17 cellular contexts compared by ENCODE assay signal in genomic region chr1:3314561-3315271, GRCh38.
A peak's percentile ranks its signal among the peaks of the same experiment; 100 is the strongest.
DNase-seq lines count a peak whose midpoint lies in the region; ATAC-seq and TF ChIP-seq lines count a peak whose summit lies in the region.
"Had no signal": no experiment of that assay in that cellular context is flagged by ENCODE, and none has a peak within 500 bp of the region (broad histone marks: within the 10 kb centered on the region; RNA-seq: fewer than 3 reads in every experiment).

No MANE protein-coding gene starts in this region.

- H3K9me3 Mint-ChIP-seq in nephron, result no peaks in the 10 kb centered on the region

- WGBS in heart left ventricle, 4 donors, result 43 to 51% (median 45%) methylated on average over 21 of the region's 21 CpGs
- 9 to 12% methylated on average over 18 to 21 of the region's 21 CpGs for WGBS in ectodermal cell, 2 experiments
- 0 to 7% methylated on average over 21 of the region's 21 CpGs for WGBS in aorta, 2 donors

- peaks cover 0 to 76% (median 33%) of the 10 kb centered on the region in 12 donors for H3K4me1 ChIP-seq in heart left ventricle
- peaks cover 34% of the 10 kb centered on the region for H3K4me1 ChIP-seq in ectodermal cell (ENCODE audit: control insufficient read depth, insufficient read depth, low read length)
- no peaks in the 10 kb centered on the region for H3K4me1 ChIP-seq in aorta (ENCODE audit: control insufficient read depth in 1 of 2, insufficient read depth in 2 of 2, low read length in 2 of 2)
- no peaks in the 10 kb centered on the region for H3K4me1 ChIP-seq in BE2C
- peaks cover 10 to 13% of the 10 kb centered on the region in 2 donors for H3K4me1 ChIP-seq in breast epithelium
- H3K4me1 ChIP-seq: foreskin keratinocyte had no signal

- no peak overlapping the region for H3K4me3 ChIP-seq in heart left ventricle
- no peak overlapping the region for H3K4me3 ChIP-seq in ectodermal cell (ENCODE audit: insufficient read depth, low read depth, low read length)
- no peak overlapping the region for H3K4me3 ChIP-seq in aorta (ENCODE audit: low read length in 2 of 2)
- H3K4me3 ChIP-seq in BE2C (ENCODE audit: low read depth, low read length), result no peak overlapping the region
- no peak overlapping the region for H3K4me3 ChIP-seq in breast epithelium
- H3K4me3 ChIP-seq: SK-N-MC, skin epidermis had no signal

- TF ChIP-seq POLR2A in heart left ventricle (IDR thresholded peaks at IDR 0.05) (no peak), breast epithelium (IDR thresholded peaks at IDR 0.05) (no peak)

- peaks cover 60% of the 10 kb centered on the region for H3K4me1 Mint-ChIP-seq in nephron

- H3K27ac ChIP-seq in heart left ventricle, result peak overlapping the region in 8 of 12 donors; percentile 90 to 99 (median 94)
- peak overlapping the region; percentile 27 for H3K27ac ChIP-seq in ectodermal cell (ENCODE audit: insufficient read depth, low read depth, low read length, poor library complexity, severe bottlenecking)
- peak overlapping the region; percentile 71 to 99 for H3K27ac ChIP-seq in aorta (ENCODE audit: low read depth in 1 of 2, low read length in 2 of 2)
- peak overlapping the region in 1 of 2 donors; percentile 97 for H3K27ac ChIP-seq in breast epithelium
- H3K27ac ChIP-seq: foreskin keratinocyte, SK-N-MC had no signal

- H3K27me3 ChIP-seq in heart left ventricle (no peaks in the 10 kb centered on the region), ectodermal cell (ENCODE audit: control insufficient read depth, insufficient read depth, low read length, poor library complexity, severe bottlenecking) (peaks cover 38% of the 10 kb centered on the region), aorta (ENCODE audit: control insufficient read depth in 1 of 2, insufficient read depth in 2 of 2, low read length in 1 of 2) (no peaks in the 10 kb centered on the region), BE2C (peaks cover 4% of the 10 kb centered on the region; the same call in 1 of the 2 replicates), breast epithelium (peaks cover 0 to 31% of the 10 kb centered on the region in 2 donors)
- H3K27me3 ChIP-seq: adrenal gland had no signal

- H3K27me3 Mint-ChIP-seq in nephron (ENCODE audit: low read depth), result peaks cover 67% of the 10 kb centered on the region

- H3K9me3 ChIP-seq in heart left ventricle (no peaks in the 10 kb centered on the region), ectodermal cell (ENCODE audit: control insufficient read depth, low read length) (no peaks in the 10 kb centered on the region), aorta (ENCODE audit: control insufficient read depth, low read length) (no peaks in the 10 kb centered on the region), BE2C (no peaks in the 10 kb centered on the region), breast epithelium (no peaks in the 10 kb centered on the region)
- H3K9me3 ChIP-seq: adrenal gland had no signal

- H3K36me3 ChIP-seq in heart left ventricle (no peaks in the 10 kb centered on the region), ectodermal cell (ENCODE audit: control insufficient read depth, insufficient read depth, low read length) (no peaks in the 10 kb centered on the region), aorta (ENCODE audit: control insufficient read depth in 1 of 2, insufficient read depth in 2 of 2, low read length in 1 of 2) (no peaks in the 10 kb centered on the region), BE2C (no peaks in the 10 kb centered on the region), breast epithelium (no peaks in the 10 kb centered on the region)
- H3K36me3 ChIP-seq: adrenal gland had no signal

- intact Hi-C loops in heart left ventricle (cut with DNase I), result loop anchor here in 3 of 10 donors (5.0 to 10.0 kb wide), 3 partner anchors 33 to 240 kb away; no protein-coding TSS in a partner anchor
- intact Hi-C loops in cardiac septum (cut with DNase I), result loop anchor here (5.0 to 10.0 kb wide), 3 partner anchors 78 to 250 kb away; partner anchors contain the start of gene PRDM16
- intact Hi-C loops in aorta (cut with DNase I), result loop anchor here (1.0 to 5.0 kb wide), 6 partner anchors 37 to 247 kb away; partner anchors contain the start of gene PRDM16 (in 1 of the 2)
- intact Hi-C loops in breast epithelium (cut with DNase I; ENCODE audit: low total_unique reads), result no loop called here

- DNase-seq in heart left ventricle (peak in 1 of 5 donors; percentile 21), cardiac septum (ENCODE audit: low spot score) (no peak), aorta (no peak), BE2C (no peak), breast epithelium (ENCODE audit: low spot score in 2 of 2) (no peak)
- DNase-seq: ACHN; activated CD8-positive, alpha-beta T cell treated with anti-CD3 and anti-CD28 coated beads, Interleukin-2, amount 10 ng/mL, durations not matched to agents 7 days and 5 days; foreskin keratinocyte; GOT3; NCI-H510A treated with DMSO at 0.1 percent for 48 hours had no signal

- TF ChIP-seq CTCF in heart left ventricle (IDR thresholded peaks at IDR 0.05) (no peak), nephron (IDR thresholded peaks at IDR 0.05; ENCODE audit: unreplicated experiment in 3 of 3) (no peak), BE2C (IDR thresholded peaks at IDR 0.05; ENCODE audit: low read depth, low read length) (no peak), breast epithelium (IDR thresholded peaks at IDR 0.05) (no peak)

- no peaks in the 10 kb centered on the region for H3K36me3 Mint-ChIP-seq in nephron (ENCODE audit: low read depth)
- H3K36me3 Mint-ChIP-seq: memory B cell had no signal

- peak overlapping the region; percentile 49 to 76 (median 58) for H3K4me3 Mint-ChIP-seq in nephron
- H3K4me3 Mint-ChIP-seq: activated CD8-positive, alpha-beta T cell treated with anti-CD3 and anti-CD28 coated beads, Interleukin-2, amount 10 ng/mL, durations not matched to agents 7 days and 5 days; memory B cell had no signal

- ATAC-seq in heart left ventricle, result no peak
- ATAC-seq in aorta (ENCODE audit: low FRiP score), result no peak
- ATAC-seq in HG02973 (IDR thresholded peaks at IDR 0.05; ENCODE audit: unreplicated experiment), result no peak
- ATAC-seq: activated CD8-positive, alpha-beta T cell treated with anti-CD3 and anti-CD28 coated beads, Interleukin-2, amount 10 ng/mL, durations not matched to agents 7 days and 5 days; foreskin keratinocyte had no signal

- H3K27ac Mint-ChIP-seq in nephron, result peak overlapping the region; percentile 63 to 88 (median 84)
